In genomic region chr6:138503881-138504680, GRCh38 we compare ENCODE assay signal across 1 cellular context.
TF ChIP-seq lines count a peak whose summit lies in the region.

No MANE protein-coding gene starts in this region.

TF ChIP-seq in HepG2, 621 proteins besides CTCF, POLR2A, EP300 and RAD21 (continued from another document and continues in another):
- TF ChIP-seq ARID4A (CRISPR knock-in tag; IDR thresholded peaks at IDR 0.05; ENCODE audit: borderline replicate concordance): peak; percentile 83; the same call in 1 of the 2 replicates
- TF ChIP-seq MYPOP (CRISPR knock-in tag; IDR thresholded peaks at IDR 0.05): peak; percentile 66; the same call in 1 of the 2 replicates
- no peak for TF ChIP-seq ZBTB42 (CRISPR knock-in tag; IDR thresholded peaks at IDR 0.05)
- no peak for TF ChIP-seq ZNF510 (CRISPR knock-in tag; IDR thresholded peaks at IDR 0.05; ENCODE audit: low read depth)
- TF ChIP-seq ZNF567 (CRISPR knock-in tag; IDR thresholded peaks at IDR 0.05; ENCODE audit: borderline replicate concordance): no peak
- TF ChIP-seq SSRP1 (CRISPR knock-in tag; IDR thresholded peaks at IDR 0.05): no peak
- TF ChIP-seq ZNF792 (CRISPR knock-in tag; IDR thresholded peaks at IDR 0.05): peak; percentile 49; the same call in 1 of the 2 replicates
- TF ChIP-seq ZBED4 (CRISPR knock-in tag; IDR thresholded peaks at IDR 0.05; ENCODE audit: borderline replicate concordance): peak; percentile 66; the same call in 1 of the 2 replicates
- TF ChIP-seq AKAP8 (CRISPR knock-in tag; IDR thresholded peaks at IDR 0.05): 0 out of 2 replicates have a peak, but pooled peaks have one; percentile 2
- TF ChIP-seq NFYC (CRISPR knock-in tag; IDR thresholded peaks at IDR 0.05): 0 out of 2 replicates have a peak, but pooled peaks have one; percentile 29
- no peak for TF ChIP-seq ZKSCAN1 (IDR thresholded peaks at IDR 0.05; ENCODE audit: low read length)
- TF ChIP-seq ATF5 (CRISPR knock-in tag; IDR thresholded peaks at IDR 0.05; ENCODE audit: low read depth): no peak
- TF ChIP-seq ZMYM4 (CRISPR knock-in tag; IDR thresholded peaks at IDR 0.05): peak; percentile 91
- TF ChIP-seq CENPT (CRISPR knock-in tag; IDR thresholded peaks at IDR 0.05; ENCODE audit: low read depth): no peak
- TF ChIP-seq PATZ1 (CRISPR knock-in tag; IDR thresholded peaks at IDR 0.05): no peak; the same call in 1 of the 2 replicates
- TF ChIP-seq HOMEZ (CRISPR knock-in tag; IDR thresholded peaks at IDR 0.05; ENCODE audit: low read depth): peak; percentile 96
- TF ChIP-seq ARNT (IDR thresholded peaks at IDR 0.05): no peak
- TF ChIP-seq SP1 (IDR thresholded peaks at IDR 0.05): no peak
- peak; percentile 40; the same call in 1 of the 2 replicates for TF ChIP-seq SP1 (CRISPR knock-in tag; IDR thresholded peaks at IDR 0.05)
- no peak for TF ChIP-seq MZF1 (CRISPR knock-in tag; IDR thresholded peaks at IDR 0.05; ENCODE audit: borderline replicate concordance)
- no peak for TF ChIP-seq TOPORS (CRISPR knock-in tag; IDR thresholded peaks at IDR 0.05)
- peak; percentile 84; the same call in 1 of the 2 replicates for TF ChIP-seq ZNF292 (CRISPR knock-in tag; IDR thresholded peaks at IDR 0.05; ENCODE audit: borderline replicate concordance, low read depth)
- peak; percentile 47 for TF ChIP-seq POLR2AphosphoS5 (IDR thresholded peaks at IDR 0.05; ENCODE audit: low read depth, low read length)
- TF ChIP-seq MATR3 (CRISPR knock-in tag; IDR thresholded peaks at IDR 0.05): no peak
- TF ChIP-seq ZFYVE20 (CRISPR knock-in tag; IDR thresholded peaks at IDR 0.05; ENCODE audit: borderline replicate concordance, low read depth): no peak
- TF ChIP-seq ZNF124 (CRISPR knock-in tag; IDR thresholded peaks at IDR 0.05): no peak; the same call in none of the 2 replicates
- TF ChIP-seq ZUFSP (CRISPR knock-in tag; IDR thresholded peaks at IDR 0.05; ENCODE audit: borderline replicate concordance): no peak
- TF ChIP-seq AFF4 (CRISPR knock-in tag; IDR thresholded peaks at IDR 0.05): peak; percentile 87; the same call in 1 of the 2 replicates
- peak; percentile 64; the same call in 1 of the 2 replicates for TF ChIP-seq PPARG (CRISPR knock-in tag; conservative IDR thresholded peaks at IDR 0.05)
